Comparison of ENCODE assay signal across 15 cellular contexts in the genomic region with DNA sequence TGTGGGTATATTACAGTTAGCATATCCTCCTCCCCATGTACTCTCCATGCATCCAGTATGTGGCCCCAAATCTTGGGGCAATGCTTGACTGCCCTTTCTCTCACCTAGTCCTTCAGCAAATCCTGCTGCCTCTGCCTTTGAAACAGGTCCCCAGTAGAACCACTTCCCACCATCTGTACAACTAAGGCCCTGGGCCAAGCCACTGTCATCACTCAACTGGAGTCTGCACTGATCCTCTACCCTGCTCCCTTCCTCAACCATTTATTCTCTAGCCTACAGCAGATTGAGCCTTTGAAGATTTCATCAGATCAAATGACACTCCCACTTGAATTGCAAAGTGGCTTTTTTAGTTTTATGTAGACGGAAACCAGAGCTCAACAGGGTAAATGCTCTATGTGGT.
"Had no signal": no experiment of that assay in that cellular context is flagged by ENCODE, and none has a peak within 500 bp of the region (broad histone marks: within the 10 kb centered on the region; RNA-seq: fewer than 3 reads in every experiment).

No MANE protein-coding gene starts in this region.

- DNase-seq: activated CD4-positive, alpha-beta T cell treated with anti-CD3 and anti-CD28 coated beads for 4 hours; activated CD8-positive, alpha-beta memory T cell treated with anti-CD3 and anti-CD28 coated beads, Interleukin-2, amount 50 U/mL, for 48 hours; activated gamma-delta T cell; activated T-cell treated with anti-CD3 and anti-CD28 coated beads, Interleukin-2, amount 50 U/mL, for 72 hours; effector CD4-positive, alpha-beta T cell; foreskin fibroblast; hippocampal formation; kidney; left lung; mammary epithelial cell; right cardiac atrium; stimulated activated CD4-positive, alpha-beta T cell treated with anti-CD3 and anti-CD28 coated beads, Interleukin-15, amount 100 ng/mL, for 24 hours; stimulated activated CD4-positive, alpha-beta T cell treated with anti-CD3 and anti-CD28 coated beads, Interleukin-4, amount 100 ng/mL, for 24 hours; stimulated activated naive CD4-positive, alpha-beta T cell; trophoblast cell had no signal
